ENCODE assay signal across 1 cellular context in genomic region chr1:192577145-192578140, GRCh38.
TF ChIP-seq lines count a peak whose summit lies in the region.

No MANE protein-coding gene starts in this region.

TF ChIP-seq in GM12878, 131 proteins besides CTCF, POLR2A, EP300 and RAD21 (continued from another document):
- TF ChIP-seq RELA (IDR thresholded peaks at IDR 0.05; ENCODE audit: borderline replicate concordance, partially characterized antibody) (no peak), BACH1 (IDR thresholded peaks at IDR 0.05; ENCODE audit: borderline replicate concordance) (peak; percentile 94), NBN (IDR thresholded peaks at IDR 0.05) (no peak), REST (IDR thresholded peaks at IDR 0.05; ENCODE audit: low read depth, low read length) (no peak), NFXL1 (IDR thresholded peaks at IDR 0.05; ENCODE audit: borderline replicate concordance) (no peak), SREBF1 (IDR thresholded peaks at IDR 0.05; ENCODE audit: low read length) (no peak), ATF7 (IDR thresholded peaks at IDR 0.05; ENCODE audit: low read depth) (no peak), NFYA (IDR thresholded peaks at IDR 0.05; ENCODE audit: borderline replicate concordance, low read depth, low read length) (no peak), RELB (IDR thresholded peaks at IDR 0.05; ENCODE audit: low read depth) (0 out of 2 replicates have a peak, but pooled peaks have one; percentile 7), TCF12 (IDR thresholded peaks at IDR 0.05; ENCODE audit: low read depth, low read length) (no peak), PAX5 (IDR thresholded peaks at IDR 0.05; ENCODE audit: borderline replicate concordance, low read depth, low read length) (no peak), PML (IDR thresholded peaks at IDR 0.05; ENCODE audit: low read length) (0 out of 2 replicates have a peak, but pooled peaks have one; percentile 16), E2F4 (IDR thresholded peaks at IDR 0.05; ENCODE audit: low read depth, low read length) (no peak), USF1 (IDR thresholded peaks at IDR 0.05; ENCODE audit: borderline replicate concordance, extremely low read length, insufficient read depth, low read depth, low read length) (no peak), YY1 (IDR thresholded peaks at IDR 0.05; ENCODE audit: low read depth, low read length) (no peak), WRNIP1 (IDR thresholded peaks at IDR 0.05; ENCODE audit: borderline replicate concordance, low read depth, low read length) (no peak), HSF1 (IDR thresholded peaks at IDR 0.05; ENCODE audit: low read depth, low read length) (no peak), CREB1 (IDR thresholded peaks at IDR 0.05; ENCODE audit: low read depth) (no peak), ZNF384 (IDR thresholded peaks at IDR 0.05; ENCODE audit: borderline replicate concordance, low read depth, low read length) (no peak), NR2F1 (conservative IDR thresholded peaks at IDR 0.05) (no peak), ZBED1 (IDR thresholded peaks at IDR 0.05; ENCODE audit: borderline replicate concordance) (no peak), FOXK2 (IDR thresholded peaks at IDR 0.05) (no peak), CEBPB (IDR thresholded peaks at IDR 0.05; ENCODE audit: borderline replicate concordance in 1 of 2, low read depth in 2 of 2, low read length in 2 of 2) (no peak), FOS (IDR thresholded peaks at IDR 0.05; ENCODE audit: borderline replicate concordance, extremely low read depth, insufficient read length) (no peak), SMAD1 (IDR thresholded peaks at IDR 0.05; ENCODE audit: low read depth, partially characterized antibody) (peak; percentile 80), EZH2 (IDR thresholded peaks at IDR 0.05; ENCODE audit: borderline replicate concordance, control insufficient read depth, low read depth, low read length) (no peak), LARP7 (IDR thresholded peaks at IDR 0.05) (peak; percentile 3), ZNF687 (IDR thresholded peaks at IDR 0.05) (peak; percentile 11), BRCA1 (IDR thresholded peaks at IDR 0.05; ENCODE audit: low read depth, low read length) (no peak), BMI1 (IDR thresholded peaks at IDR 0.05; ENCODE audit: borderline replicate concordance) (peak; percentile 66), SMAD5 (IDR thresholded peaks at IDR 0.05; ENCODE audit: low read depth) (no peak), ZBTB4 (CRISPR knock-in tag; IDR thresholded peaks at IDR 0.05) (peak; percentile 79), TARDBP (IDR thresholded peaks at IDR 0.05; ENCODE audit: borderline replicate concordance) (no peak), TCF3 (IDR thresholded peaks at IDR 0.05; ENCODE audit: borderline replicate concordance, insufficient read depth, low read depth, low read length) (no peak), NKRF (conservative IDR thresholded peaks at IDR 0.05) (no peak; the same call in 1 of the 2 replicates)
